ENCODE assay signal across 10 cellular contexts in the genomic region with DNA sequence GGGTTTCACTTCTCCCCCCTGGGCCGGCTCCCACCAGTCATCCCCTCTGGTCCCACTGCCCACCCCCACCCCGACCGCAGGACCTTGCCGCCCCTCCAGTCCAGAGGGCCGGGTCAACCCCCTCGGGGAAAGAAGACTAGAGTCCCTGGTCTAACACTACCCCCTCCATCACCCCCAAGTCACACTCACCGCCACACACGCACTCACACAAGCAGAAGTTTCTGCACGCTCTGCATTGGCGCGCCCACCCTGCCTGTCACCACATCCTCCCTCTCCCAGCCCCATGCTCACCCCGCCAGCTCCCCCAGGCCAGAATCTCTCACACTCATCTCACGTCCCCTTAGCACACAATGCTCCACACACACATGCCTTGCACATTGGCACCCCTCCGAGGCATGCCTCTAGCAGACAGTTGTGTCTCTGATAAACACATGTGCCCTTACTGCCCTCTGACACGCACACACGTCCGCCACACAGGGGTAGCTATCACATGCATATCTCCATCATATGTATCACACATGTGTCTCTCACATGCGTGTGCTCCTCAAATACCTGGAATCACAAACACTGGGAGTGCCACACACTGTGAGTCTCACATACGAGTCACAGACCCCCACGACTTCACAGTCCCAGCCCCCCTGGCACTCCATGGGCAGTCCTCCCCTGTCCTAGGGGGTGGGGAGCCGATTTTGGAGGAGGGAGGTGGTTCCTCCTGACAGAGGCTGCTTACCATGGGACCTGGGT. TPM values are rescaled to one million over a fixed set of nuclear protein-coding genes. Genes with fewer than 3 reads are reported as not detected.
DNase-seq lines count a peak whose midpoint lies in the region; TF ChIP-seq lines count a peak whose summit lies in the region.
"Had no signal": no experiment of that assay in that cellular context is flagged by ENCODE, and none has a peak within 500 bp of the region (broad histone marks: within the 10 kb centered on the region; RNA-seq: fewer than 3 reads in every experiment).

No MANE protein-coding gene starts in this region.

- peaks cover 0 to 75% of the 10 kb centered on the region in 2 donors for H3K4me1 ChIP-seq in right atrium auricular region
- H3K4me1 ChIP-seq in spleen: peaks cover 0 to 62% (median 29%) of the 10 kb centered on the region in 6 donors

- H3K4me3 ChIP-seq in right atrium auricular region (peak overlapping the region; percentile 50 to 60), spleen (peak overlapping the region in 7 of 8 donors; percentile 7 to 70 (median 37))

- TF ChIP-seq POLR2A in spleen (IDR thresholded peaks at IDR 0.05): no peak

- no peaks in the 10 kb centered on the region for H3K27me3 ChIP-seq in right atrium auricular region
- H3K27me3 ChIP-seq in spleen (replicated peaks in 1 of 7): peaks cover 0 to 79% (median 18%) of the 10 kb centered on the region in 7 donors

- no peak for TF ChIP-seq CTCF in VCaP (conservative IDR thresholded peaks at IDR 0.05)
- no peak for TF ChIP-seq CTCF in right atrium auricular region (IDR thresholded peaks at IDR 0.05)
- TF ChIP-seq CTCF in spleen (IDR thresholded peaks at IDR 0.05 in 8 of 11, conservative IDR thresholded peaks at IDR 0.05 in 3 of 11): no peak

- H3K27ac ChIP-seq in VCaP (peak overlapping the region; percentile 70; the same call in 1 of the 2 replicates), right atrium auricular region (peak overlapping the region; percentile 59 to 75), spleen (peak overlapping the region in 5 of 8 donors; percentile 9 to 70 (median 68))

- H3K9me3 ChIP-seq in right atrium auricular region (no peaks in the 10 kb centered on the region), spleen (no peaks in the 10 kb centered on the region)

- intact Hi-C loops in spleen (cut with DNase I; ENCODE audit: low total_unique reads): no loop called here

- DNase-seq in ELR (ENCODE audit: low read depth) (peak; percentile 44), right atrium auricular region (ENCODE audit: low spot score) (no peak), spleen (peak; percentile 82), NCI-H526 treated with DMSO at 0.1 percent for 48 hours (lab: John Stamatoyannopoulos, UW) (no peak), T-helper 9 cell (no peak), T1000 (lab: John Stamatoyannopoulos, UW) (no peak), AG20443 (ENCODE audit: low spot score) (no peak)
- DNase-seq: effector CD4-positive, alpha-beta T cell; NCI-H1436 treated with DMSO at 0.1 percent for 48 hours had no signal

- H3K36me3 ChIP-seq in right atrium auricular region (no peaks in the 10 kb centered on the region), spleen (no peaks in the 10 kb centered on the region)

- WGBS in spleen, 5 donors: 37 to 56% (median 49%) methylated on average over 18 to 21 of the region's 21 CpGs

RNA-seq across cellular contexts. Expression of a gene that starts 0.8 kb away (rescaled TPM):
- total RNA-seq in right atrium auricular region (100 to 1,000 TPM; 122 to 185 TPM), spleen (10 to 100 TPM in 4 of 7 donors, 1 to 10 TPM in 3; 6.1 to 28.2 (median 17.4) TPM)
- 10 to 100 TPM in 1 of 3 donors, 1 to 10 TPM in 2; 8.9 to 15.9 (median 9.1) TPM for polyA plus RNA-seq in spleen

Comparison
In these comparisons a context has a peak if more than half of its experiments do, and no peak if none do; other contexts are left out.
1. DNase-seq: peak in ELR (single experiment) and spleen (single experiment); none in right atrium auricular region (single experiment), NCI-H526 treated with DMSO at 0.1 percent for 48 hours (single experiment), T-helper 9 cell (single experiment), T1000 (single experiment) and AG20443 (single experiment).
2. RNA of a gene that starts 0.8 kb away (total RNA-seq): 122 to 185 TPM in right atrium auricular region; 6.1 to 28.2 TPM in spleen; every median in the first group is over 4 times any median in the second.
3. Peak in every context shown above with its lines, with median percentiles within 50 percentile points of each other: H3K27ac ChIP-seq.